1 cellular context compared by ENCODE assay signal in genomic region chr19:13074378-13074777, GRCh38.
TF ChIP-seq lines count a peak whose summit lies in the region.

No MANE protein-coding gene starts in this region.

TF ChIP-seq in HepG2, 621 proteins besides CTCF, POLR2A, EP300 and RAD21:
- TF ChIP-seq ZNF362 (CRISPR knock-in tag; IDR thresholded peaks at IDR 0.05; ENCODE audit: borderline replicate concordance) (no peak), MIER2 (CRISPR knock-in tag; IDR thresholded peaks at IDR 0.05) (no peak), TFDP1 (CRISPR knock-in tag; IDR thresholded peaks at IDR 0.05; ENCODE audit: borderline replicate concordance) (no peak), ZNF740 (CRISPR knock-in tag; IDR thresholded peaks at IDR 0.05) (no peak), ZNF678 (CRISPR knock-in tag; IDR thresholded peaks at IDR 0.05) (no peak), ZNF546 (CRISPR knock-in tag; conservative IDR thresholded peaks at IDR 0.05) (no peak), ATAD3A (CRISPR knock-in tag; IDR thresholded peaks at IDR 0.05) (no peak), CBX2 (IDR thresholded peaks at IDR 0.05; ENCODE audit: low read depth, low read length) (no peak), CBX2 (CRISPR knock-in tag; IDR thresholded peaks at IDR 0.05; ENCODE audit: low read depth) (no peak)
TF ChIP-seq in HepG2: peak in this region for 0.
